Comparison of ENCODE assay signal across 1 cellular context in the genomic region with DNA sequence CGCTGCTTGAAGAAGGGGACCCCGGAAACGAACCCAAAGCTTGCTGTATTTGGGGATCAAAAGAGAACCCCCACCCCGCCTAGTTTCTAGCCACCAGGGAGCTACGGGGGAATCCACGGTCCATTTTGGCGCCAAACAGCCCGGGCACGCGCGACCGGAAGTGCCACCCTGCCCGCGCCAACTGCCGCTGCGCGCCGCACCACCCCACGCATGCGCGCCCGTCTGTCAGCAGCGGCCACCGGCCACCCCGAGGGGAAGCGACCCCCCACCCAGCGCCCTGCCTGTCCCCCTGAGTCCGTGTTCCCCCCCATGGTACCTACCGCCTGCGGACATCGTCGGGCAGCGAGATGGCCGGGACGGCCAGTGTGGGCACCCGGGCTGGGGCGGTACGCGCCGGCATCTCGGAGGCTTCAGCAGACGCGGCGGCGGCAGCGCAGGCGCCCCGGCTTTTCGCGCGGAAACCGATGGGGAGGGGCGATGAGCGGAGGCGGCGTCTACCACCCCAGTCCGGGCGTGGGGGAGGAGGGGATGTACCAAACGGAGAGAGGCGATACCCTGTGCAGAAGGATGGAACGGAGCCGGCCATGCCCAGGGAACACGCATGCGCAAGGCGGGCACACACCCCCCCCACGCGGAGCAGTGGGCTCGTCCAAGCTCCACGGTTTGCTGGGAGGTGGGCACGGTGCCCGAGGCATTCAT.
TF ChIP-seq lines count a peak whose summit lies in the region.

A gene (minus strand): TSS at position 454 of the 699 bp plus-strand sequence. CDS start 54 bp downstream, at position 400.

TF ChIP-seq in K562, 482 proteins besides CTCF, POLR2A, EP300 and RAD21 (continued from another document):
- TF ChIP-seq, protein P1, sequence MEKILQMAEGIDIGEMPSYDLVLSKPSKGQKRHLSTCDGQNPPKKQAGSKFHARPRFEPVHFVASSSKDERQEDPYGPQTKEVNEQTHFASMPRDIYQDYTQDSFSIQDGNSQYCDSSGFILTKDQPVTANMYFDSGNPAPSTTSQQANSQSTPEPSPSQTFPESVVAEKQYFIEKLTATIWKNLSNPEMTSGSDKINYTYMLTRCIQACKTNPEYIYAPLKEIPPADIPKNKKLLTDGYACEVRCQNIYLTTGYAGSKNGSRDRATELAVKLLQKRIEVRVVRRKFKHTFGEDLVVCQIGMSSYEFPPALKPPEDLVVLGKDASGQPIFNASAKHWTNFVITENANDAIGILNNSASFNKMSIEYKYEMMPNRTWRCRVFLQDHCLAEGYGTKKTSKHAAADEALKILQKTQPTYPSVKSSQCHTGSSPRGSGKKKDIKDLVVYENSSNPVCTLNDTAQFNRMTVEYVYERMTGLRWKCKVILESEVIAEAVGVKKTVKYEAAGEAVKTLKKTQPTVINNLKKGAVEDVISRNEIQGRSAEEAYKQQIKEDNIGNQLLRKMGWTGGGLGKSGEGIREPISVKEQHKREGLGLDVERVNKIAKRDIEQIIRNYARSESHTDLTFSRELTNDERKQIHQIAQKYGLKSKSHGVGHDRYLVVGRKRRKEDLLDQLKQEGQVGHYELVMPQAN (IDR thresholded peaks at IDR 0.05; ENCODE audit: borderline replicate concordance) = no peak; the same call in 1 of the 2 replicates
- TF ChIP-seq, protein P2, sequence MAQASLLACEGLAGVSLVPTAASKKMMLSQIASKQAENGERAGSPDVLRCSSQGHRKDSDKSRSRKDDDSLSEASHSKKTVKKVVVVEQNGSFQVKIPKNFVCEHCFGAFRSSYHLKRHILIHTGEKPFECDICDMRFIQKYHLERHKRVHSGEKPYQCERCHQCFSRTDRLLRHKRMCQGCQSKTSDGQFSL (CRISPR knock-in tag; IDR thresholded peaks at IDR 0.05) = peak; percentile 99
- TF ChIP-seq, protein P2 (tag; IDR thresholded peaks at IDR 0.05) = peak in 1 of 2 experiments; percentile 90; a peak in 2 of 4 replicates
- TF ChIP-seq ZFX (CRISPR knock-in tag; IDR thresholded peaks at IDR 0.05) (0 out of 2 replicates have a peak, but pooled peaks have one; percentile 3), ELF4 (CRISPR knock-in tag; IDR thresholded peaks at IDR 0.05) (0 out of 2 replicates have a peak, but pooled peaks have one; percentile 25), TRIM24 (IDR thresholded peaks at IDR 0.05) (no peak), PRMT5 (CRISPR knock-in tag; IDR thresholded peaks at IDR 0.05) (no peak), ETV6 (IDR thresholded peaks at IDR 0.05; ENCODE audit: borderline replicate concordance in 1 of 2, low read depth in 2 of 2, low read length in 1 of 2) (peak in 1 of 2 experiments; percentile 20; a peak in 1 of 4 replicates), ETV6 (CRISPR knock-in tag; IDR thresholded peaks at IDR 0.05; ENCODE audit: borderline replicate concordance) (no peak), SMARCC2 (IDR thresholded peaks at IDR 0.05; ENCODE audit: low read depth) (no peak), ZBTB1 (CRISPR knock-in tag; IDR thresholded peaks at IDR 0.05; ENCODE audit: borderline replicate concordance, low read depth) (no peak; the same call in 1 of the 2 replicates), POLR2H (tag; IDR thresholded peaks at IDR 0.05; ENCODE audit: low read depth) (peak; percentile 71), PCBP2 (IDR thresholded peaks at IDR 0.05; ENCODE audit: low read depth, low read length, poor library complexity, severe bottlenecking) (no peak), KDM5B (IDR thresholded peaks at IDR 0.05; ENCODE audit: insufficient replicate concordance, low read depth, low read length) (peak; percentile 92), NFE2 (IDR thresholded peaks at IDR 0.05; ENCODE audit: low read depth) (no peak), ZNF212 (CRISPR knock-in tag; IDR thresholded peaks at IDR 0.05) (no peak), SMAD4 (CRISPR knock-in tag; conservative IDR thresholded peaks at IDR 0.05) (no peak), RHOXF2B (CRISPR knock-in tag; conservative IDR thresholded peaks at IDR 0.05) (no peak), ZNF263 (CRISPR knock-in tag; IDR thresholded peaks at IDR 0.05; ENCODE audit: borderline replicate concordance) (no peak), ILK (tag; IDR thresholded peaks at IDR 0.05; ENCODE audit: borderline replicate concordance, low read depth) (no peak), U2AF2 (optimal IDR thresholded peaks at IDR 0.05; ENCODE audit: low read depth, low read length) (no peak), SIRT6 (IDR thresholded peaks at IDR 0.05; ENCODE audit: low read depth, low read length) (no peak), OTX1 (CRISPR knock-in tag; IDR thresholded peaks at IDR 0.05) (peak; percentile 73; the same call in 1 of the 2 replicates), HDAC3 (IDR thresholded peaks at IDR 0.05; ENCODE audit: borderline replicate concordance, partially characterized antibody) (no peak), MYBL2 (IDR thresholded peaks at IDR 0.05; ENCODE audit: low read depth) (no peak), MYBL2 (CRISPR knock-in tag; IDR thresholded peaks at IDR 0.05; ENCODE audit: borderline replicate concordance) (no peak), ZNF121 (CRISPR knock-in tag; conservative IDR thresholded peaks at IDR 0.05) (no peak), FOXJ2 (tag; IDR thresholded peaks at IDR 0.05) (no peak)
- TF ChIP-seq, protein P3, sequence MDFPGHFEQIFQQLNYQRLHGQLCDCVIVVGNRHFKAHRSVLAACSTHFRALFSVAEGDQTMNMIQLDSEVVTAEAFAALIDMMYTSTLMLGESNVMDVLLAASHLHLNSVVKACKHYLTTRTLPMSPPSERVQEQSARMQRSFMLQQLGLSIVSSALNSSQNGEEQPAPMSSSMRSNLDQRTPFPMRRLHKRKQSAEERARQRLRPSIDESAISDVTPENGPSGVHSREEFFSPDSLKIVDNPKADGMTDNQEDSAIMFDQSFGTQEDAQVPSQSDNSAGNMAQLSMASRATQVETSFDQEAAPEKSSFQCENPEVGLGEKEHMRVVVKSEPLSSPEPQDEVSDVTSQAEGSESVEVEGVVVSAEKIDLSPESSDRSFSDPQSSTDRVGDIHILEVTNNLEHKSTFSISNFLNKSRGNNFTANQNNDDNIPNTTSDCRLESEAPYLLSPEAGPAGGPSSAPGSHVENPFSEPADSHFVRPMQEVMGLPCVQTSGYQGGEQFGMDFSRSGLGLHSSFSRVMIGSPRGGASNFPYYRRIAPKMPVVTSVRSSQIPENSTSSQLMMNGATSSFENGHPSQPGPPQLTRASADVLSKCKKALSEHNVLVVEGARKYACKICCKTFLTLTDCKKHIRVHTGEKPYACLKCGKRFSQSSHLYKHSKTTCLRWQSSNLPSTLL (IDR thresholded peaks at IDR 0.05) = no peak
- TF ChIP-seq, protein P4, sequence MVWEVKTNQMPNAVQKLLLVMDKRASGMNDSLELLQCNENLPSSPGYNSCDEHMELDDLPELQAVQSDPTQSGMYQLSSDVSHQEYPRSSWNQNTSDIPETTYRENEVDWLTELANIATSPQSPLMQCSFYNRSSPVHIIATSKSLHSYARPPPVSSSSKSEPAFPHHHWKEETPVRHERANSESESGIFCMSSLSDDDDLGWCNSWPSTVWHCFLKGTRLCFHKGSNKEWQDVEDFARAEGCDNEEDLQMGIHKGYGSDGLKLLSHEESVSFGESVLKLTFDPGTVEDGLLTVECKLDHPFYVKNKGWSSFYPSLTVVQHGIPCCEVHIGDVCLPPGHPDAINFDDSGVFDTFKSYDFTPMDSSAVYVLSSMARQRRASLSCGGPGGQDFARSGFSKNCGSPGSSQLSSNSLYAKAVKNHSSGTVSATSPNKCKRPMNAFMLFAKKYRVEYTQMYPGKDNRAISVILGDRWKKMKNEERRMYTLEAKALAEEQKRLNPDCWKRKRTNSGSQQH (CRISPR knock-in tag; IDR thresholded peaks at IDR 0.05) = 0 out of 2 replicates have a peak, but pooled peaks have one; percentile 54
- TF ChIP-seq, protein P5, sequence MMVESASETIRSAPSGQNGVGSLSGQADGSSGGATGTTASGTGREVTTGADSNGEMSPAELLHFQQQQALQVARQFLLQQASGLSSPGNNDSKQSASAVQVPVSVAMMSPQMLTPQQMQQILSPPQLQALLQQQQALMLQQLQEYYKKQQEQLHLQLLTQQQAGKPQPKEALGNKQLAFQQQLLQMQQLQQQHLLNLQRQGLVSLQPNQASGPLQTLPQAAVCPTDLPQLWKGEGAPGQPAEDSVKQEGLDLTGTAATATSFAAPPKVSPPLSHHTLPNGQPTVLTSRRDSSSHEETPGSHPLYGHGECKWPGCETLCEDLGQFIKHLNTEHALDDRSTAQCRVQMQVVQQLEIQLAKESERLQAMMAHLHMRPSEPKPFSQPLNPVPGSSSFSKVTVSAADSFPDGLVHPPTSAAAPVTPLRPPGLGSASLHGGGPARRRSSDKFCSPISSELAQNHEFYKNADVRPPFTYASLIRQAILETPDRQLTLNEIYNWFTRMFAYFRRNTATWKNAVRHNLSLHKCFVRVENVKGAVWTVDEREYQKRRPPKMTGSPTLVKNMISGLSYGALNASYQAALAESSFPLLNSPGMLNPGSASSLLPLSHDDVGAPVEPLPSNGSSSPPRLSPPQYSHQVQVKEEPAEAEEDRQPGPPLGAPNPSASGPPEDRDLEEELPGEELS (CRISPR knock-in tag; IDR thresholded peaks at IDR 0.05; ENCODE audit: borderline replicate concordance) = peak; percentile 21; the same call in 1 of the 2 replicates
- TF ChIP-seq, protein P6, sequence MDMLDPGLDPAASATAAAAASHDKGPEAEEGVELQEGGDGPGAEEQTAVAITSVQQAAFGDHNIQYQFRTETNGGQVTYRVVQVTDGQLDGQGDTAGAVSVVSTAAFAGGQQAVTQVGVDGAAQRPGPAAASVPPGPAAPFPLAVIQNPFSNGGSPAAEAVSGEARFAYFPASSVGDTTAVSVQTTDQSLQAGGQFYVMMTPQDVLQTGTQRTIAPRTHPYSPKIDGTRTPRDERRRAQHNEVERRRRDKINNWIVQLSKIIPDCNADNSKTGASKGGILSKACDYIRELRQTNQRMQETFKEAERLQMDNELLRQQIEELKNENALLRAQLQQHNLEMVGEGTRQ (CRISPR knock-in tag; IDR thresholded peaks at IDR 0.05) = no peak
- TF ChIP-seq, protein P7, sequence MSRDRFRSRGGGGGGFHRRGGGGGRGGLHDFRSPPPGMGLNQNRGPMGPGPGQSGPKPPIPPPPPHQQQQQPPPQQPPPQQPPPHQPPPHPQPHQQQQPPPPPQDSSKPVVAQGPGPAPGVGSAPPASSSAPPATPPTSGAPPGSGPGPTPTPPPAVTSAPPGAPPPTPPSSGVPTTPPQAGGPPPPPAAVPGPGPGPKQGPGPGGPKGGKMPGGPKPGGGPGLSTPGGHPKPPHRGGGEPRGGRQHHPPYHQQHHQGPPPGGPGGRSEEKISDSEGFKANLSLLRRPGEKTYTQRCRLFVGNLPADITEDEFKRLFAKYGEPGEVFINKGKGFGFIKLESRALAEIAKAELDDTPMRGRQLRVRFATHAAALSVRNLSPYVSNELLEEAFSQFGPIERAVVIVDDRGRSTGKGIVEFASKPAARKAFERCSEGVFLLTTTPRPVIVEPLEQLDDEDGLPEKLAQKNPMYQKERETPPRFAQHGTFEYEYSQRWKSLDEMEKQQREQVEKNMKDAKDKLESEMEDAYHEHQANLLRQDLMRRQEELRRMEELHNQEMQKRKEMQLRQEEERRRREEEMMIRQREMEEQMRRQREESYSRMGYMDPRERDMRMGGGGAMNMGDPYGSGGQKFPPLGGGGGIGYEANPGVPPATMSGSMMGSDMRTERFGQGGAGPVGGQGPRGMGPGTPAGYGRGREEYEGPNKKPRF (IDR thresholded peaks at IDR 0.05; ENCODE audit: low read depth, low read length) = no peak
- TF ChIP-seq, protein P8, sequence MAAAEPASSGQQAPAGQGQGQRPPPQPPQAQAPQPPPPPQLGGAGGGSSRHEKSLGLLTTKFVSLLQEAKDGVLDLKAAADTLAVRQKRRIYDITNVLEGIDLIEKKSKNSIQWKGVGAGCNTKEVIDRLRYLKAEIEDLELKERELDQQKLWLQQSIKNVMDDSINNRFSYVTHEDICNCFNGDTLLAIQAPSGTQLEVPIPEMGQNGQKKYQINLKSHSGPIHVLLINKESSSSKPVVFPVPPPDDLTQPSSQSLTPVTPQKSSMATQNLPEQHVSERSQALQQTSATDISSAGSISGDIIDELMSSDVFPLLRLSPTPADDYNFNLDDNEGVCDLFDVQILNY (CRISPR knock-in tag; IDR thresholded peaks at IDR 0.05) = peak; percentile 87; the same call in 1 of the 2 replicates
TF ChIP-seq in K562: peak in this region for 135.
